ENCODE assay signal across 8 cellular contexts in genomic region chr19:35739275-35740107, GRCh38. TPM values are rescaled to one million over a fixed set of nuclear protein-coding genes. Genes with fewer than 3 reads are reported as not detected.
DNase-seq lines count a peak whose midpoint lies in the region; ATAC-seq and TF ChIP-seq lines count a peak whose summit lies in the region.

No MANE protein-coding gene starts in this region.

- TF ChIP-seq POLR2A in adrenal gland (IDR thresholded peaks at IDR 0.05) (no peak), right lobe of liver (IDR thresholded peaks at IDR 0.05) (no peak), upper lobe of left lung (IDR thresholded peaks at IDR 0.05) (no peak)

- 67 to 81% (median 75%) methylated on average over 25 to 29 of the region's 29 CpGs for WGBS in adrenal gland, 4 donors
- 67% methylated on average over 13 of the region's 29 CpGs for WGBS in right lobe of liver (ENCODE audit: insufficient coverage, low coverage, low lambda C conversion rate, missing lambda C conversion rate)
- WGBS in upper lobe of left lung, 2 donors, result 75 to 84% methylated on average over 17 to 29 of the region's 29 CpGs

- peaks cover 11% of the 10 kb centered on the region for H3K36me3 ChIP-seq in cardiac muscle cell
- H3K36me3 ChIP-seq in adrenal gland (replicated peaks in 1 of 2), result peaks cover 0 to 45% of the 10 kb centered on the region in 2 donors
- H3K36me3 ChIP-seq in right lobe of liver, result peaks cover 0 to 27% (median 0%) of the 10 kb centered on the region in 4 donors
- H3K36me3 ChIP-seq in upper lobe of left lung, result peaks cover 10 to 49% (median 37%) of the 10 kb centered on the region in 4 donors

- peak overlapping the region; percentile 57 for H3K4me3 ChIP-seq in cardiac muscle cell
- peak overlapping the region in 1 of 4 donors; percentile 59 for H3K4me3 ChIP-seq in adrenal gland
- H3K4me3 ChIP-seq in right lobe of liver, result peak overlapping the region; percentile 60 to 73 (median 66)
- H3K4me3 ChIP-seq in upper lobe of left lung, result peak overlapping the region in 3 of 4 donors; percentile 68 to 77 (median 70)

- intact Hi-C loops in left ventricle myocardium superior (cut with micrococcal nuclease) (no loop called here), adrenal gland (cut with DNase I) (no loop called here), right lobe of liver (cut with DNase I) (no loop called here)

- TF ChIP-seq CTCF in cardiac muscle cell (IDR thresholded peaks at IDR 0.05; ENCODE audit: low read depth, low read length) (no peak), adrenal gland (IDR thresholded peaks at IDR 0.05) (no peak), right lobe of liver (IDR thresholded peaks at IDR 0.05) (no peak), upper lobe of left lung (IDR thresholded peaks at IDR 0.05) (no peak)

- TF ChIP-seq EP300 in upper lobe of left lung (IDR thresholded peaks at IDR 0.05), result no peak

- H3K27me3 ChIP-seq in cardiac muscle cell, result no peaks in the 10 kb centered on the region
- H3K27me3 ChIP-seq in adrenal gland, result no peaks in the 10 kb centered on the region
- no peaks in the 10 kb centered on the region for H3K27me3 ChIP-seq in right lobe of liver
- no peaks in the 10 kb centered on the region for H3K27me3 ChIP-seq in upper lobe of left lung

- peaks cover 3% of the 10 kb centered on the region for H3K4me1 ChIP-seq in cardiac muscle cell (ENCODE audit: low read depth)
- peaks cover 16 to 32% of the 10 kb centered on the region in 2 donors for H3K4me1 ChIP-seq in adrenal gland (replicated peaks in 1 of 2)
- peaks cover 0 to 24% (median 4%) of the 10 kb centered on the region in 4 donors for H3K4me1 ChIP-seq in right lobe of liver
- H3K4me1 ChIP-seq in upper lobe of left lung, result peaks cover 20 to 46% (median 33%) of the 10 kb centered on the region in 4 donors

- ATAC-seq in left ventricle myocardium superior (no peak), right lobe of liver (no peak), upper lobe of left lung (ENCODE audit: low FRiP score in 2 of 2) (no peak), HG03342 (IDR thresholded peaks at IDR 0.05; ENCODE audit: unreplicated experiment) (no peak), esophagus mucosa (no peak)

- H3K9me3 ChIP-seq in cardiac muscle cell (ENCODE audit: low read depth), result no peaks in the 10 kb centered on the region
- H3K9me3 ChIP-seq in adrenal gland (replicated peaks in 1 of 3), result no peaks in the 10 kb centered on the region
- H3K9me3 ChIP-seq in right lobe of liver, result no peaks in the 10 kb centered on the region
- no peaks in the 10 kb centered on the region for H3K9me3 ChIP-seq in upper lobe of left lung

- no peak for DNase-seq in cardiac muscle cell (ENCODE audit: low read depth in 1 of 2, low spot score in 1 of 2)
- DNase-seq in left ventricle myocardium superior, result no peak
- DNase-seq in adrenal gland, result peak in 2 of 7 donors; percentile 42 to 44
- DNase-seq in right lobe of liver, result no peak
- peak in 1 of 2 donors; percentile 84 for DNase-seq in upper lobe of left lung
- no peak for DNase-seq in D341Med (ENCODE audit: low spot score)

- H3K27ac ChIP-seq in cardiac muscle cell, result no peak overlapping the region
- peak overlapping the region; percentile 75 to 88 (median 86) for H3K27ac ChIP-seq in adrenal gland
- H3K27ac ChIP-seq in right lobe of liver, result peak overlapping the region; percentile 58 to 84 (median 67)
- H3K27ac ChIP-seq in upper lobe of left lung, result peak overlapping the region; percentile 77 to 89 (median 84)

RNA-seq across cellular contexts. Expression of gene IGFLR1, which starts 2.8 kb away (rescaled TPM):
- total RNA-seq in cardiac muscle cell, result 1.5 and 2.6 TPM in 2 replicates
- 2.4 and 5.5 TPM in 2 replicates for polyA plus RNA-seq in cardiac muscle cell
- 3.2 TPM for total RNA-seq in left ventricle myocardium superior
- 10 to 100 TPM in 6 of 8 donors, 1 to 10 TPM in 2; 7.7 to 35.3 (median 14.7) TPM for total RNA-seq in adrenal gland
- 10 to 100 TPM in 2 of 3 donors, 1 to 10 TPM in 1; 5.3 to 32.3 (median 21.5) TPM for polyA plus RNA-seq in adrenal gland
- 10 to 100 TPM; 16.3 to 58.9 (median 29.3) TPM for total RNA-seq in right lobe of liver
- total RNA-seq in upper lobe of left lung, result 10 to 100 TPM in 5 of 6 donors, 1 to 10 TPM in 1; 6.4 to 28.4 (median 18.8) TPM
- total RNA-seq in esophagus mucosa, result 2.4 TPM

RNA-seq across cellular contexts. Expression of gene U2AF1L4, which starts 5.7 kb away (rescaled TPM):
- total RNA-seq in cardiac muscle cell (30.3 and 40.2 TPM in 2 replicates), left ventricle myocardium superior (18.4 TPM), adrenal gland (10 to 100 TPM; 14.8 to 55.0 (median 31.0) TPM), right lobe of liver (10 to 100 TPM; 11.3 to 19.9 (median 17.5) TPM), upper lobe of left lung (100 to 1,000 TPM in 1 of 6 donors, 10 to 100 TPM in 4, 1 to 10 TPM in 1; 8.5 to 157 (median 22.0) TPM), esophagus mucosa (10.1 TPM)
- polyA plus RNA-seq in cardiac muscle cell (45.5 and 61.7 TPM in 2 replicates), adrenal gland (100 to 1,000 TPM in 2 of 3 donors, 10 to 100 TPM in 1; 30.3 to 255 (median 104) TPM)

RNA-seq across cellular contexts. Expression of gene PSENEN, which starts 6.0 kb away (rescaled TPM):
- total RNA-seq in cardiac muscle cell (43.7 and 65.4 TPM in 2 replicates), left ventricle myocardium superior (41.3 TPM), adrenal gland (10 to 100 TPM; 29.5 to 88.2 (median 63.0) TPM), right lobe of liver (10 to 100 TPM; 24.2 to 42.9 (median 35.8) TPM), upper lobe of left lung (10 to 100 TPM; 43.4 to 60.9 (median 54.5) TPM), esophagus mucosa (56.9 TPM)
- polyA plus RNA-seq in cardiac muscle cell (158 and 173 TPM in 2 replicates), adrenal gland (100 to 1,000 TPM in 2 of 3 donors, 10 to 100 TPM in 1; 93.1 to 230 (median 174) TPM)

RNA-seq across cellular contexts. Expression of gene LIN37, which starts 8.9 kb away (rescaled TPM):
- 16.0 and 16.8 TPM in 2 replicates for total RNA-seq in cardiac muscle cell
- polyA plus RNA-seq in cardiac muscle cell, result 11.4 and 16.3 TPM in 2 replicates
- total RNA-seq in left ventricle myocardium superior, result 8.3 TPM
- 10 to 100 TPM in 7 of 8 donors, 1 to 10 TPM in 1; 6.0 to 28.2 (median 12.5) TPM for total RNA-seq in adrenal gland
- 100 to 1,000 TPM in 1 of 3 donors, 10 to 100 TPM in 2; 11.3 to 137 (median 75.9) TPM for polyA plus RNA-seq in adrenal gland
- 1 to 10 TPM; 3.2 to 8.2 (median 4.9) TPM for total RNA-seq in right lobe of liver
- 10 to 100 TPM in 3 of 6 donors, 1 to 10 TPM in 3; 4.0 to 16.9 (median 10.9) TPM for total RNA-seq in upper lobe of left lung
- total RNA-seq in esophagus mucosa, result 3.0 TPM

RNA-seq across cellular contexts. Expression of gene HSPB6, which starts 17.3 kb away (rescaled TPM):
- 0.51 and 2.5 TPM in 2 replicates for total RNA-seq in cardiac muscle cell
- polyA plus RNA-seq in cardiac muscle cell, result 0.76 and 2.6 TPM in 2 replicates
- 676 TPM for total RNA-seq in left ventricle myocardium superior
- 100 to 1,000 TPM in 7 of 8 donors, 10 to 100 TPM in 1; 78.3 to 431 (median 197) TPM for total RNA-seq in adrenal gland
- 100 to 1,000 TPM; 524 to 932 (median 718) TPM for polyA plus RNA-seq in adrenal gland
- 1 to 10 TPM; 2.6 to 6.0 (median 4.5) TPM for total RNA-seq in right lobe of liver
- total RNA-seq in upper lobe of left lung, result 10 to 100 TPM in 4 of 6 donors, 1 to 10 TPM in 2; 4.2 to 46.2 (median 18.4) TPM
- 2.6 TPM for total RNA-seq in esophagus mucosa
